24 cellular contexts compared by ENCODE assay signal in the genomic region with DNA sequence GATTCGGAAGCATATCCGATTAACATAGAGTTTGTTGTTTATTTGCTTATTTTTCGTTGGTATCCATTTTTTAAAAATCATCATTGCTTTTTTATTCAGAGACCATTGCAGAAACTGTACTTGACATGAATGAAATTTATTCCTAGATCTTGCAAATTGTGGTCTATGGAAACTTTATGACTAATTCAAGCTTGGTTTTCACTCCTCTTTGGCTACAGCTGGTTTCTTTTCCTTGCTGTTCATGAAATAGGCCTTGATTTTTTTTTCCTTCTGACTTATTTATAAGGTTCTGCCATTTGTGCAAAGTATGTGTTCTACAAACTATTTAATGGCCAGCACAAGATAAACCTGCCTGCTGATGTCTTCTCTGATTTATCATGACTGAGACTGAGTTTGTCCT.
DNase-seq lines count a peak whose midpoint lies in the region; ATAC-seq, FAIRE-seq and TF ChIP-seq lines count a peak whose summit lies in the region.
"Had no signal": no experiment of that assay in that cellular context is flagged by ENCODE, and none has a peak within 500 bp of the region (broad histone marks: within the 10 kb centered on the region; RNA-seq: fewer than 3 reads in every experiment).

No MANE protein-coding gene starts in this region.

- TF ChIP-seq CTCF in D721Med (IDR thresholded peaks at IDR 0.05; ENCODE audit: insufficient read depth, missing control alignments) (no peak), endodermal cell (conservative IDR thresholded peaks at IDR 0.05) (no peak)

- no peak overlapping the region for H3K23ac ChIP-seq in mesendoderm (ENCODE audit: low read length)

- H2BK15ac ChIP-seq in mesendoderm (replicated peaks; ENCODE audit: low read depth): no peak overlapping the region

- no peak overlapping the region for H2BK120ac ChIP-seq in mesendoderm (ENCODE audit: low read depth, low read length)

- no peak overlapping the region for H4K8ac ChIP-seq in mesendoderm (ENCODE audit: low read depth, low read length)

- H3K4me3 ChIP-seq in endodermal cell (ENCODE audit: low read length) (peak overlapping the region; percentile 56), mesendoderm (ENCODE audit: low read length) (no peak overlapping the region)

- H3K79me2 ChIP-seq in mesendoderm (ENCODE audit: control insufficient read depth, insufficient read depth, low read length): no peaks in the 10 kb centered on the region

- no peak overlapping the region for H3K56ac ChIP-seq in mesendoderm (ENCODE audit: low read length)

- no peak overlapping the region for H3K4me3 Mint-ChIP-seq in endodermal cell
- H3K4me3 Mint-ChIP-seq: CD8-positive, alpha-beta memory T cell had no signal

- H2BK5ac ChIP-seq in mesendoderm (ENCODE audit: low read length): peak overlapping the region; percentile 3

- FAIRE-seq in D721Med (lab: Jason Lieb, UNC): peak; percentile 35
- FAIRE-seq: GM18507 had no signal

- 74% methylated on average over 3 of the region's 3 CpGs; no CpG with 5 or more reads in 1 of the 2 experiments for WGBS in endodermal cell (ENCODE audit: insufficient coverage in 1 of 2, insufficient read length in 1 of 2), 2 experiments
- no CpG with 5 or more reads among the region's 3 CpGs for WGBS in mesendoderm (ENCODE audit: extremely low coverage, insufficient coverage, low lambda C conversion rate)

- DNase-seq in D721Med (ENCODE audit: insufficient read length, low spot score): no peak
- peak; percentile 12 for DNase-seq in NCI-H226
- no peak for DNase-seq in endodermal cell
- no peak for DNase-seq in mesendoderm
- no peak for DNase-seq in substantia nigra (lab: John Stamatoyannopoulos, UW)
- no peak for DNase-seq in GM19240 (ENCODE audit: insufficient read length, low spot score)
- DNase-seq: 8988T; AML-193; C1 segment of cervical spinal cord; Calu3; CD8-positive, alpha-beta memory T cell; GDM1; GOT3; HCEC 1CT; MM.1S; NCI-H1092; NCI-H1436; NCI-H187 treated with DMSO at 0.1 percent for 48 hours; NCI-H345; NCI-H774; Right ventricle myocardium superior had no signal

- H3K27ac ChIP-seq in endodermal cell (ENCODE audit: low read depth, low read length) (no peak overlapping the region), mesendoderm (ENCODE audit: low read depth, low read length) (no peak overlapping the region), substantia nigra (ENCODE audit: low read depth, low read length, poor library complexity, severe bottlenecking) (no peak overlapping the region)

- H3K18ac ChIP-seq in mesendoderm (ENCODE audit: low read length): no peak overlapping the region

- ATAC-seq in GM18520 (IDR thresholded peaks at IDR 0.05; ENCODE audit: unreplicated experiment) (no peak), HG03439 (IDR thresholded peaks at IDR 0.05; ENCODE audit: unreplicated experiment) (no peak)

- peaks cover 40% of the 10 kb centered on the region for H3K4me1 Mint-ChIP-seq in endodermal cell
- H3K4me1 Mint-ChIP-seq: CD8-positive, alpha-beta memory T cell had no signal

- H3K79me1 ChIP-seq in mesendoderm (ENCODE audit: low read length): no peaks in the 10 kb centered on the region

- no peak overlapping the region for H2AK5ac ChIP-seq in mesendoderm (ENCODE audit: low read length)

- peak overlapping the region; percentile 79 for H3K27ac Mint-ChIP-seq in endodermal cell
- H3K27ac Mint-ChIP-seq: CD8-positive, alpha-beta memory T cell had no signal

- H3K36me3 ChIP-seq in endodermal cell (ENCODE audit: control insufficient read depth, insufficient read depth, low read length): no peaks in the 10 kb centered on the region
- no peaks in the 10 kb centered on the region for H3K36me3 ChIP-seq in mesendoderm (ENCODE audit: control insufficient read depth, insufficient read depth, low read length)

- no peaks in the 10 kb centered on the region for H3K9me3 ChIP-seq in endodermal cell (ENCODE audit: control insufficient read depth, low read length)

- no peak overlapping the region for H3K9ac ChIP-seq in endodermal cell (ENCODE audit: extremely low read depth, low read length, poor library complexity, severe bottlenecking)
- H3K9ac ChIP-seq in mesendoderm (ENCODE audit: low read length): no peak overlapping the region

- no peaks in the 10 kb centered on the region for H3K27me3 Mint-ChIP-seq in endodermal cell (ENCODE audit: insufficient read depth)
- H3K27me3 Mint-ChIP-seq: CD8-positive, alpha-beta memory T cell had no signal

- H3K9me3 Mint-ChIP-seq in endodermal cell: no peaks in the 10 kb centered on the region

- peaks cover 12% of the 10 kb centered on the region for H3K4me1 ChIP-seq in endodermal cell (ENCODE audit: control insufficient read depth, insufficient read depth, low read length)
- H3K4me1 ChIP-seq in mesendoderm (ENCODE audit: control insufficient read depth, low read depth, low read length): peaks cover 4% of the 10 kb centered on the region

- no peak overlapping the region for H4K5ac ChIP-seq in mesendoderm (ENCODE audit: low read length)

- H3K36me3 Mint-ChIP-seq in endodermal cell (ENCODE audit: low read depth): no peaks in the 10 kb centered on the region

- no peak overlapping the region for H3K4ac ChIP-seq in mesendoderm (ENCODE audit: low read depth, low read length)

- H3K27me3 ChIP-seq in endodermal cell (ENCODE audit: control insufficient read depth, insufficient read depth, low read length, poor library complexity, severe bottlenecking) (no peaks in the 10 kb centered on the region), mesendoderm (ENCODE audit: insufficient read depth, low read length, poor library complexity) (no peaks in the 10 kb centered on the region)

- H3K4me2 ChIP-seq in mesendoderm (ENCODE audit: low read length): no peak overlapping the region
